10 cellular contexts compared by ENCODE assay signal in genomic region chr20:8244637-8245036, GRCh38.
A peak's percentile ranks its signal among the peaks of the same experiment; 100 is the strongest.
DNase-seq lines count a peak whose midpoint lies in the region; ATAC-seq and TF ChIP-seq lines count a peak whose summit lies in the region.
"Had no signal": no experiment of that assay in that cellular context is flagged by ENCODE, and none has a peak within 500 bp of the region (broad histone marks: within the 10 kb centered on the region; RNA-seq: fewer than 3 reads in every experiment).

No MANE protein-coding gene starts in this region.

- no peak overlapping the region for H2AK5ac ChIP-seq in H9 (ENCODE audit: insufficient read length, low read length)

- H3K27ac Mint-ChIP-seq in H9, result no peak overlapping the region
- H3K27ac Mint-ChIP-seq: activated B cell treated with CpG ODN at 0.5 μM for 24 hours had no signal

- no CpG with 5 or more reads among the region's 2 CpGs for WGBS in H9 (ENCODE audit: extremely low coverage, insufficient read length, low lambda C conversion rate)

- no peak overlapping the region for H4K8ac ChIP-seq in H9 (replicated peaks; ENCODE audit: insufficient read length, low read depth, low read length)

- no peaks in the 10 kb centered on the region for H3K36me3 Mint-ChIP-seq in H9 (ENCODE audit: insufficient read depth in 1 of 3, low read depth in 3 of 3)

- no peak overlapping the region for H3K27ac ChIP-seq in H9 (ENCODE audit: insufficient read length, low read depth, low read length)

- H3K4ac ChIP-seq in H9 (ENCODE audit: low read depth, low read length), result no peak overlapping the region

- H2BK12ac ChIP-seq in H9 (ENCODE audit: insufficient read length, low read depth, low read length), result no peak overlapping the region

- no peaks in the 10 kb centered on the region for H3K79me2 ChIP-seq in H9 (ENCODE audit: insufficient read depth, low read length)

- H3K4me3 ChIP-seq in foreskin fibroblast (ENCODE audit: low read depth in 1 of 2, low read length in 2 of 2), result no peak overlapping the region

- no peak overlapping the region for H3K4me3 Mint-ChIP-seq in H9
- H3K4me3 Mint-ChIP-seq: activated B cell treated with CpG ODN at 0.5 μM for 24 hours had no signal

- no peak overlapping the region for H2BK15ac ChIP-seq in H9 (ENCODE audit: low read depth, low read length)

- peak; percentile 7 for DNase-seq in H4 (ENCODE audit: low spot score)
- DNase-seq in amniotic stem cell (lab: John Stamatoyannopoulos, UW), result peak; percentile 19
- DNase-seq in foreskin fibroblast, result peak; percentile 57 to 86
- peak; percentile 57 for DNase-seq in pulmonary artery endothelial cell (ENCODE audit: low read depth, low spot score)
- DNase-seq in activated CD4-positive, alpha-beta T cell treated with anti-CD3 and anti-CD28 coated beads, Interleukin-2, amount 50 U/mL, for 4 hours, result no peak
- DNase-seq in H9, result no peak
- no peak for DNase-seq in activated naive CD4-positive, alpha-beta T cell treated with Interleukin-2 at 50 U/mL for 16 hours
- DNase-seq: activated B cell treated with CpG ODN at 0.5 μM for 24 hours, NCI-H187 treated with DMSO at 0.1 percent for 48 hours had no signal

- no peak overlapping the region for H3K18ac ChIP-seq in H9 (ENCODE audit: insufficient read length, low read depth, low read length)

- H3K14ac ChIP-seq in H9 (ENCODE audit: insufficient read depth, low read length), result no peak overlapping the region

- no peak overlapping the region for H2BK20ac ChIP-seq in H9 (ENCODE audit: low read depth, low read length, poor library complexity, severe bottlenecking)

- no peak overlapping the region for H2AFZ ChIP-seq in H9 (ENCODE audit: low read length)

- H3T11ph ChIP-seq in H9 (ENCODE audit: low read length), result no peak overlapping the region

- H3K4me1 ChIP-seq in H9 (ENCODE audit: insufficient read depth, low read length), result no peaks in the 10 kb centered on the region; the same call in 1 of the 2 replicates

- H3K4me2 ChIP-seq in H9 (ENCODE audit: insufficient read depth, insufficient read length, low read length), result no peak overlapping the region

- H3K9me3 ChIP-seq in H9 (ENCODE audit: control insufficient read depth, low read depth, low read length), result no peaks in the 10 kb centered on the region

- no peaks in the 10 kb centered on the region for H3K27me3 ChIP-seq in H9 (ENCODE audit: insufficient read depth, low read length)

- no peak overlapping the region for H2BK120ac ChIP-seq in H9 (ENCODE audit: low read depth, low read length, poor library complexity, severe bottlenecking)

- no peak overlapping the region for H4K91ac ChIP-seq in H9 (ENCODE audit: insufficient read length, low read depth, low read length)

- no peaks in the 10 kb centered on the region for H3K79me1 ChIP-seq in H9 (ENCODE audit: insufficient read depth, low read depth, low read length, poor library complexity, severe bottlenecking)

- TF ChIP-seq CTCF in foreskin fibroblast (IDR thresholded peaks at IDR 0.05; ENCODE audit: low read depth, low read length), result no peak
- TF ChIP-seq CTCF in H9 (conservative IDR thresholded peaks at IDR 0.05), result no peak

- no peak overlapping the region for H4K5ac ChIP-seq in H9 (ENCODE audit: insufficient read length, low read depth, low read length)

- no peak overlapping the region for H2BK5ac ChIP-seq in H9 (ENCODE audit: insufficient read length, low read length)

- H3K9ac ChIP-seq in H9 (ENCODE audit: extremely low read depth, insufficient read length, low read length), result no peak overlapping the region

- peaks cover 6 to 9% of the 10 kb centered on the region in 2 experiments; a peak in 3 of 4 replicates for H3K4me1 Mint-ChIP-seq in H9

- H3K23me2 ChIP-seq in H9 (ENCODE audit: insufficient read length, low read depth, low read length, poor library complexity, severe bottlenecking), result no peaks in the 10 kb centered on the region

- H3K9me3 Mint-ChIP-seq in H9, result no peaks in the 10 kb centered on the region
- H3K9me3 Mint-ChIP-seq: activated B cell treated with CpG ODN at 0.5 μM for 24 hours had no signal

- H3K27me3 Mint-ChIP-seq in H9 (ENCODE audit: low read depth), result no peaks in the 10 kb centered on the region
- H3K27me3 Mint-ChIP-seq: activated B cell treated with CpG ODN at 0.5 μM for 24 hours had no signal

- no peak overlapping the region for H3K23ac ChIP-seq in H9 (ENCODE audit: insufficient read length, low read depth, low read length)

- H3K56ac ChIP-seq in H9 (ENCODE audit: insufficient read length, low read depth, low read length), result no peak overlapping the region

- ATAC-seq in HG03442 (IDR thresholded peaks at IDR 0.05; ENCODE audit: unreplicated experiment), result no peak

- no peaks in the 10 kb centered on the region for H4K20me1 ChIP-seq in H9 (ENCODE audit: control insufficient read depth, insufficient read depth, insufficient read length)

Comparison
In these comparisons a context has a peak if more than half of its experiments do, and no peak if none do; other contexts are left out.
1. DNase-seq: peak in H4 (single experiment), amniotic stem cell (single experiment), foreskin fibroblast (2 of 2) and pulmonary artery endothelial cell (single experiment); none in activated CD4-positive, alpha-beta T cell treated with anti-CD3 and anti-CD28 coated beads, Interleukin-2, amount 50 U/mL, for 4 hours (0 of 2), H9 (single experiment) and activated naive CD4-positive, alpha-beta T cell treated with Interleukin-2 at 50 U/mL for 16 hours (single experiment).